In genomic region chr2:32742381-32742780, GRCh38 we compare ENCODE assay signal across 20 cellular contexts.
"Had no signal": no experiment of that assay in that cellular context is flagged by ENCODE, and none has a peak within 500 bp of the region (broad histone marks: within the 10 kb centered on the region; RNA-seq: fewer than 3 reads in every experiment).

No MANE protein-coding gene starts in this region.

- H3K27ac ChIP-seq: body of pancreas, neutrophil, pancreas, sigmoid colon, thyroid gland, uterus, VCaP had no signal

- H3K4me3 Mint-ChIP-seq: activated naive CD4-positive, alpha-beta T cell treated with anti-CD3 and anti-CD28 coated beads for 36 hours; activated T-cell treated with anti-CD3 and anti-CD28 coated beads, Interleukin-2, amount 50 U/mL, for 4 hours; effector memory CD8-positive, alpha-beta T cell; natural killer cell; stimulated activated naive B cell treated with anti-CD40 and anti-IgM and Interleukin-4, amounts not matched to agents 10 μg/mL and 1 μg/mL and 100 μg/mL, for 72 hours had no signal

- H3K27me3 ChIP-seq: body of pancreas, neutrophil, pancreas, sigmoid colon, thyroid gland, uterus had no signal

- H3K27me3 Mint-ChIP-seq: effector memory CD8-positive, alpha-beta T cell; stimulated activated naive B cell treated with anti-CD40 and anti-IgM and Interleukin-4, amounts not matched to agents 10 μg/mL and 1 μg/mL and 100 μg/mL, for 72 hours had no signal

- H3K4me3 ChIP-seq: body of pancreas, pancreas, sigmoid colon, thyroid gland, uterus had no signal

- H3K9me3 ChIP-seq: body of pancreas, neutrophil, pancreas, sigmoid colon, thyroid gland, uterus had no signal

- H3K36me3 ChIP-seq: neutrophil, pancreas, thyroid gland, uterus had no signal

- H3K27ac Mint-ChIP-seq: activated naive CD4-positive, alpha-beta T cell treated with anti-CD3 and anti-CD28 coated beads for 36 hours; effector memory CD8-positive, alpha-beta T cell; natural killer cell; stimulated activated naive B cell treated with anti-CD40 and anti-IgM and Interleukin-4, amounts not matched to agents 10 μg/mL and 1 μg/mL and 100 μg/mL, for 72 hours had no signal

- H3K9me3 Mint-ChIP-seq: effector memory CD8-positive, alpha-beta T cell; natural killer cell had no signal

- H3K4me1 ChIP-seq: body of pancreas, pancreas, sigmoid colon, uterus had no signal

- DNase-seq: activated CD4-positive, alpha-beta T cell treated with anti-CD3 and anti-CD28 coated beads, Interleukin-2, amount 50 U/mL, for 1 hour; activated CD4-positive, CD25-positive, alpha-beta regulatory T cell treated with anti-CD3 and anti-CD28 coated beads, Interleukin-2, amount 50 U/mL, for 72 hours; activated CD8-positive, alpha-beta memory T cell treated with anti-CD3 and anti-CD28 coated beads, Interleukin-2, amount 50 U/mL, for 4 hours; activated naive CD4-positive, alpha-beta T cell treated with anti-CD3 and anti-CD28 coated beads for 36 hours; activated T-cell treated with anti-CD3 and anti-CD28 coated beads, Interleukin-2, amount 50 U/mL, for 4 hours; body of pancreas; caudate nucleus; effector memory CD8-positive, alpha-beta T cell; foreskin melanocyte; kidney; mesendoderm; natural killer cell; pancreas; sigmoid colon; stimulated activated naive B cell treated with anti-CD40 and anti-IgM and Interleukin-4, amounts not matched to agents 10 μg/mL and 1 μg/mL and 100 μg/mL, for 72 hours; T-helper 2 cell; thyroid gland; uterus had no signal

- H3K36me3 Mint-ChIP-seq: natural killer cell had no signal

- FAIRE-seq: kidney, pancreas had no signal

- ATAC-seq: activated T-cell treated with anti-CD3 and anti-CD28 coated beads, Interleukin-2, amount 50 U/mL, for 4 hours; body of pancreas; effector memory CD8-positive, alpha-beta T cell; natural killer cell; pancreas; stimulated activated naive B cell treated with anti-CD40 and anti-IgM and Interleukin-4, amounts not matched to agents 10 μg/mL and 1 μg/mL and 100 μg/mL, for 72 hours had no signal
